8 cellular contexts compared by ENCODE assay signal in the genomic region with DNA sequence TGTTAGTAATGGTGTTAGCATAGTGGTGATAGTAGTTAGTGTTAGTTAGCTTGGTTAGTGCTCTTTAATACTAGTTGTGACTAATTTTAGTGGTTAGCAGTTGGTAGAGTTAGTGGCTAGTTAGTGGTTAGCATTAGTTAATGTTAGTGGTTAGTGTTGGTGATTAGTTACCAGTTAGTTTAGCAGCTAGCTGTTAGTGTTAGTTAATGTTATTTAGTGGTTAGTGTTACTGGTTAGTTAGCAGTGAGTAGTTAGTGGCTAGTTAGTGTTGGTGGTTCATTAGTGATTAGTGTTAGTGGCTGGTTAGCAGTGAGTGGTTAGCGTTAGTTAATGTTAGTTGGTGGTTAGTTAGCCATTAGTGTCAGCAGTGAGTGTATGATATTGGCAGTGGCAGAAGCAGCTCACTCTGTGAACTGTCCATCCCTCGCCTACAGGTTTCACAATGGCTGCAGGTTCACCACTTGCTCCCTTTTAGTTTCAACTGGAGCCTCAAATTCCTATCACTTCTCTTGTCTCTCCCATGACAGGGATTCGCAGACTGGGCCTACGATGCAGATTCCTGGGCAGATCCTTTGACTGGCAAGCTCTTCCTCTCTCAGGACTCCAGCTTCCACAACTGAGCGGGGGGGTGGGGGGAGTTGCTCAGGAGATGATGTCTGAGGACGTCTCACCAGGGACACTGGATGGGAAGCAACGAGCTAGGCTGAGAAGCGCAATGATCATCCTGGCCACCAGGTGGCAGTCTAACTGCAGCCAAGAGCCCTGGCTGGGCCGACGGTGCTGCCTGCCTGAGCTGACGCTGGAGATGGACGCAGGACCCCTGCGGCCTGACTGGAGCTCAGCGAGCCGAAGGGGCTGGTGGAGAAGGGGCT. TPM values are rescaled to one million over a fixed set of nuclear protein-coding genes. Genes with fewer than 3 reads are reported as not detected.
DNase-seq lines count a peak whose midpoint lies in the region; ATAC-seq and TF ChIP-seq lines count a peak whose summit lies in the region.

No MANE protein-coding gene starts in this region.

- no peak overlapping the region for H3K27ac ChIP-seq in right atrium auricular region

- no peaks in the 10 kb centered on the region for H3K9me3 ChIP-seq in right atrium auricular region

- intact Hi-C loops in sciatic nerve (cut with DNase I) = loop anchor here (2.0 kb wide), 1 partner anchor 138 kb away; no protein-coding TSS in a partner anchor

- no peak overlapping the region for H3K4me3 ChIP-seq in right atrium auricular region

- peak; percentile 89 to 96 for TF ChIP-seq CTCF in right atrium auricular region (IDR thresholded peaks at IDR 0.05)

- peak; percentile 74 for DNase-seq in NCI-H1436 (lab: John Stamatoyannopoulos, UW)
- no peak for DNase-seq in NCI-H1436 treated with DMSO at 0.1 percent for 48 hours (lab: John Stamatoyannopoulos, UW)
- peak; percentile 35 for DNase-seq in NCI-H1048 (lab: John Stamatoyannopoulos, UW)
- DNase-seq in T follicular helper cell (ENCODE audit: low read depth) = peak; percentile 54
- peak; percentile 61 for DNase-seq in amniotic epithelial cell (ENCODE audit: low read depth)
- peak; percentile 88 for DNase-seq in right atrium auricular region (ENCODE audit: low spot score)
- DNase-seq in sciatic nerve (ENCODE audit: low spot score) = peak; percentile 95

- H3K36me3 ChIP-seq in right atrium auricular region = no peaks in the 10 kb centered on the region

- ATAC-seq in HG02623 (IDR thresholded peaks at IDR 0.05; ENCODE audit: unreplicated experiment) = peak; percentile 84
- peak; percentile 92 for ATAC-seq in sciatic nerve

- peaks cover 0 to 6% of the 10 kb centered on the region in 2 donors for H3K4me1 ChIP-seq in right atrium auricular region

- no peaks in the 10 kb centered on the region for H3K27me3 ChIP-seq in right atrium auricular region

RNA-seq across cellular contexts. Expression of a gene that starts 19.5 kb away (rescaled TPM):
- total RNA-seq in right atrium auricular region (not detected), sciatic nerve (1.2 TPM)
